ENCODE assay signal across 11 cellular contexts in the genomic region with DNA sequence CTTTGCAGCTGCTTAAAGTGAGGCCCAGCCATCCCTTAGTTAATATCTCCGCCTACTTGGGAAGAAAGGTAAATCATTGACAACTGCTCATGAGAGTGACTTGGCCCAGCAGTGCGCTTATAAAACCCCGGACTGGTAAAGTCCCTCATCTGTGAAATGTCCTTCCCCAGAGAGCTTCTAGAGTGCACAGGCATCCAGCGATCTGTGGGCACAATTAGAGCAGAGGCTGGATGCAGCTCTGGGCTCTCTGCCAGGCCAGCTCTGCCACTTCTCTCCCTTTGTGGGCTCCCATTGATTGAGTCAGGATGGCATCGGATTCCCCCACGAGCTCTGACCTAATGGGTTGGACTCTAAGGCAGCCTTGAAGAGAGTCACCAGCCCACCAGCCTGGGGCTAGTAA.
A peak's percentile ranks its signal among the peaks of the same experiment; 100 is the strongest.
DNase-seq lines count a peak whose midpoint lies in the region; TF ChIP-seq lines count a peak whose summit lies in the region.
"Had no signal": no experiment of that assay in that cellular context is flagged by ENCODE, and none has a peak within 500 bp of the region (broad histone marks: within the 10 kb centered on the region; RNA-seq: fewer than 3 reads in every experiment).

No MANE protein-coding gene starts in this region.

- no peaks in the 10 kb centered on the region for H3K4me1 ChIP-seq in effector memory CD4-positive, alpha-beta T cell (ENCODE audit: control insufficient read depth, insufficient read depth, low read length, poor library complexity, severe bottlenecking)
- H3K4me1 ChIP-seq: esophagus muscularis mucosa, vagina had no signal

- H3K27ac ChIP-seq in effector memory CD4-positive, alpha-beta T cell (ENCODE audit: insufficient read depth, low read length, poor library complexity, severe bottlenecking) = no peak overlapping the region
- H3K27ac ChIP-seq: esophagus muscularis mucosa, vagina had no signal

- H3K36me3 ChIP-seq in effector memory CD4-positive, alpha-beta T cell (ENCODE audit: control insufficient read depth, insufficient read depth, low read length) = no peaks in the 10 kb centered on the region
- H3K36me3 ChIP-seq: esophagus muscularis mucosa, vagina had no signal

- H3K9me3 ChIP-seq in effector memory CD4-positive, alpha-beta T cell (ENCODE audit: control insufficient read depth, low read length) = no peaks in the 10 kb centered on the region
- H3K9me3 ChIP-seq: vagina had no signal

- no peaks in the 10 kb centered on the region for H3K27me3 ChIP-seq in effector memory CD4-positive, alpha-beta T cell (replicated peaks; ENCODE audit: control insufficient read depth, insufficient read depth, low read length, poor library complexity, severe bottlenecking)
- H3K27me3 ChIP-seq: vagina had no signal

- DNase-seq in NCI-H2227 (lab: John Stamatoyannopoulos, UW; ENCODE audit: unreplicated experiment) (peak; percentile 15), NCI-H2227 treated with DMSO at 0.1 percent for 48 hours (lab: John Stamatoyannopoulos, UW) (no peak), NCI-H2107 (lab: John Stamatoyannopoulos, UW) (peak; percentile 35), foreskin melanocyte (peak; percentile 23), renal cortical epithelial cell (ENCODE audit: low read depth) (peak; percentile 99), ureter (ENCODE audit: low spot score) (no peak), foreskin fibroblast (no peak)
- DNase-seq in effector memory CD4-positive, alpha-beta T cell = no peak
- DNase-seq: GF-D8 had no signal

- no peak for TF ChIP-seq CTCF in foreskin fibroblast (IDR thresholded peaks at IDR 0.05; ENCODE audit: low read depth, low read length)

- H3K4me3 ChIP-seq in effector memory CD4-positive, alpha-beta T cell (ENCODE audit: insufficient read depth, low read depth, low read length, poor library complexity, severe bottlenecking) = no peak overlapping the region
- no peak overlapping the region for H3K4me3 ChIP-seq in foreskin fibroblast (ENCODE audit: low read depth in 1 of 2, low read length in 2 of 2)
- H3K4me3 ChIP-seq: esophagus muscularis mucosa, vagina had no signal

Comparison
In these comparisons a context has a peak if more than half of its experiments do, and no peak if none do; other contexts are left out.
1. DNase-seq: peak in NCI-H2227 (single experiment), NCI-H2107 (single experiment), foreskin melanocyte (single experiment) and renal cortical epithelial cell (single experiment); none in NCI-H2227 treated with DMSO at 0.1 percent for 48 hours (single experiment), effector memory CD4-positive, alpha-beta T cell (0 of 3), ureter (single experiment) and foreskin fibroblast (0 of 2).